In the genomic region with DNA sequence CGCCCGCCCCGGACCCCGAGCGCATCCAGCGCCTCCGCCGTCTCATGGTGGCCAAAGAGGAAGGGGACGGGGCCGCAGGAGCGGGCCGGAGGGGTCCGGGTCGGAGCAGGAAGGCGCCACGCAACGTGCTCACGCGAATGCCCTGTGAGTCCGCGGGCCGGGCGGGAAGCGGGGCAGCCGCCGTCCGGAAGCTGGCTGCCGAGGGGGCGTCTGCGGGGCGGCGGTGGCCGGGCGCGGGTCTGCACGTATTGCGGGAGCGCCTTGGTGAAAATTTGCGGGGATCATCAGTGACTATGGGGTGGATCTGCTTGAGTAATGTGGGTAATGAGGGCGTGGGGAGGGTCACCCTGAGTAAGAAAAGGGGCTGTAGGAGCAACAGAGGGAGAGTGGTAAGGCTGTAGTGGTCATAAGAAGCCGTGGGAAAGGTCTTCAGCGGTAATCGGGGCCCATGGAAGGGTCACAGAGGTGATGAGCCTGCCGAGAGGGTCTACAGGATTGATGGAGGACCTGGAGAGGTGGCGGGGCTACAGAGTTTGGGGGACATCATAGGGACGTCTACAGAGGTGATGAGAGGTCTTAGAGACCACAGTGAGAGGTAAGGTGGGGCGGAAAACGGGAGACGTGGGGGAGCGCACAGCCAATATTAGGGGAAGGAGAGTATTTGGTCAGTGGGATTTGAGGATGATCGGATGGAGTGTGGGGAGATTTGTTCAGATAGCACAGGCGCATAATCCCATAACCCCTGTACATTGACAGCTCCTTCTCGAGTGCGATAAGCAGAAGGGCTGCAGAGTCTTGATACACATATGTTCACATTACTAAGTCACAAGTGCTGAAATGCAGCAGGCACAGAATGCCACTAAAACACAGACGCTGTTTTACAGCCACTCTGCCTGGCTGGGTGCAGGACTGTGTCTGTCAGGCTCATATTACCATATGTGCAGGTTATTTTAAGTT, we compare ENCODE assay signal across 8 cellular contexts. TPM values are rescaled to one million over a fixed set of nuclear protein-coding genes. Genes with fewer than 3 reads are reported as not detected.
A peak's percentile ranks its signal among the peaks of the same experiment; 100 is the strongest.
DNase-seq lines count a peak whose midpoint lies in the region; ATAC-seq, FAIRE-seq and TF ChIP-seq lines count a peak whose summit lies in the region.

No MANE protein-coding gene starts in this region.

- H3K27me3 Mint-ChIP-seq in HFFc6 (ENCODE audit: insufficient read depth), result 0 out of 2 replicates have a peak, but pooled peaks cover 1% of the 10 kb centered on the region

- H4K20me1 ChIP-seq in OCI-LY3 (ENCODE audit: insufficient read depth, low read length) (no peaks in the 10 kb centered on the region), GM12878 (ENCODE audit: control insufficient read depth, insufficient read depth) (no peaks in the 10 kb centered on the region)

- H3K27ac ChIP-seq in OCI-LY3 (ENCODE audit: low read length) (no peak overlapping the region), GM12878 (ENCODE audit: control insufficient read depth, insufficient read depth) (peak overlapping the region; percentile 45; the same call in 1 of the 2 replicates)

- SMC1A ChIA-PET in GM12878 (lab: Charles Lee; ENCODE audit: uncharacterized antibody, unreplicated experiment), result interaction anchor here (1.0 to 6.2 kb wide), 12 partner anchors 9 to 416 kb away, joined by 3 to 40 read pairs (median 6); partner anchors contain the start of genes C5orf52 and THG1L

- no peak for TF ChIP-seq RAD21 in GM12878 (IDR thresholded peaks at IDR 0.05; ENCODE audit: insufficient read depth, low read depth, low read length)

- H3K9me3 Mint-ChIP-seq in HFFc6, result no peaks in the 10 kb centered on the region

- H3K4me2 ChIP-seq in OCI-LY3 (ENCODE audit: low read length) (peak overlapping the region; percentile 76), GM12878 (ENCODE audit: control insufficient read depth, insufficient read depth) (peak overlapping the region; percentile 95)

- H3K36me3 Mint-ChIP-seq in HFFc6 (ENCODE audit: low read depth), result no peaks in the 10 kb centered on the region; the same call in 1 of the 2 replicates

- H3K9me3 ChIP-seq in OCI-LY3 (ENCODE audit: insufficient read depth, low read length) (no peaks in the 10 kb centered on the region), GM12878 (replicated peaks; ENCODE audit: control insufficient read depth, insufficient read depth, low read length) (no peaks in the 10 kb centered on the region)

- DNase-seq in NCI-H146 (lab: John Stamatoyannopoulos, UW), result peak; percentile 17
- DNase-seq in NCI-H146 treated with DMSO at 0.1 percent for 48 hours (lab: John Stamatoyannopoulos, UW; ENCODE audit: unreplicated experiment), result no peak
- DNase-seq in HFFc6, result no peak
- no peak for DNase-seq in GM12878 (ENCODE audit: low read depth, low spot score)
- DNase-seq in iPS-NIHi7 (ENCODE audit: extremely low spot score), result peak; percentile 12
- peak; percentile 51 for DNase-seq in stimulated activated CD4-positive, alpha-beta T cell treated with anti-CD3 and anti-CD28 coated beads, Interleukin-15, amount 100 ng/mL, for 24 hours
- no peak for DNase-seq in GM10248 (ENCODE audit: extremely low spot score)

- 0 out of 2 replicates have a peak, but pooled peaks cover 4% of the 10 kb centered on the region for H3K79me2 ChIP-seq in OCI-LY3 (ENCODE audit: low read length)
- H3K79me2 ChIP-seq in GM12878 (ENCODE audit: control insufficient read depth, insufficient read depth, low read length), result no peaks in the 10 kb centered on the region; the same call in 1 of the 2 replicates

- intact Hi-C loops in GM12878 (cut with micrococcal nuclease; ENCODE audit: unreplicated experiment), result loop anchor here (5.0 to 10.0 kb wide), 4 partner anchors 402 to 600 kb away; partner anchors contain the start of gene MED7

- TSS peak; percentile 34 for BruUV-seq in GM12878 (replicated peaks; lab: Mats Ljungman, UMichigan)

- peak overlapping the region; percentile 92 for H3K4me3 Mint-ChIP-seq in HFFc6

- peaks cover 53% of the 10 kb centered on the region for H3K4me1 Mint-ChIP-seq in HFFc6 (ENCODE audit: low read depth)

- ATAC-seq in GM12878, result peak; percentile 17

- WGBS in GM12878 (ENCODE audit: insufficient coverage, insufficient replicate concordance, low lambda C conversion rate, missing lambda C conversion rate), result 9% methylated on average over 42 of the region's 55 CpGs

- in situ Hi-C loops in GM12878 (cut with MboI), result loop anchor here (5.0 kb wide), 1 partner anchor 72 kb away; the partner anchor contains the start of gene C5orf52

- H3K27me3 ChIP-seq in OCI-LY3 (ENCODE audit: low read depth, low read length) (no peaks in the 10 kb centered on the region), GM12878 (replicated peaks in 1 of 2; ENCODE audit: control insufficient read depth in 2 of 2, insufficient read depth in 2 of 2, low read length in 1 of 2) (no peaks in the 10 kb centered on the region)

- CTCF ChIA-PET in GM12878 (lab: Yijun Ruan, JAX) (interaction anchor here (0.7 to 8.0 kb wide), 28 partner anchors 8 to 1346 kb away, joined by 3 to 95 read pairs (median 6); partner anchors contain the start of genes C5orf52 and THG1L), GM10248 (lab: Yijun Ruan, JAX) (interaction anchor here (0.7 to 8.3 kb wide), 71 partner anchors 10 to 1388 kb away, joined by 3 to 128 read pairs (median 5); partner anchors contain the start of genes C5orf52, CLINT1, NIPAL4 and SOX30)

- POLR2A ChIA-PET in GM12878 (lab: Charles Lee), result interaction anchor here (1.4 to 3.0 kb wide), 2 partner anchors 13 to 178 kb away, joined by 3 to 17 read pairs; partner anchors contain the start of gene THG1L
- POLR2A ChIA-PET in GM10248 (lab: Yijun Ruan, JAX), result no interaction called here

- H3K36me3 ChIP-seq in OCI-LY3 (replicated peaks; ENCODE audit: low read depth, low read length), result peaks cover 5% of the 10 kb centered on the region
- H3K36me3 ChIP-seq in GM12878 (ENCODE audit: control insufficient read depth in 2 of 2, insufficient read depth in 2 of 2, low read length in 1 of 2), result peaks cover 1% of the 10 kb centered on the region in 2 experiments; a peak in 1 of 4 replicates

- RAD21 ChIA-PET in GM12878 (lab: Charles Lee; ENCODE audit: unreplicated experiment), result interaction anchor here (0.8 to 2.9 kb wide), 18 partner anchors 13 to 491 kb away, joined by 3 to 31 read pairs (median 5); partner anchors contain the start of genes NIPAL4 and THG1L

- FAIRE-seq in GM12878 (lab: Jason Lieb, UNC), result no peak

- H3K4me3 ChIP-seq in OCI-LY3 (ENCODE audit: low read length), result peak overlapping the region; percentile 89
- peak overlapping the region; percentile 85 for H3K4me3 ChIP-seq in GM12878

- H3K4me1 ChIP-seq in OCI-LY3 (ENCODE audit: low read length) (peaks cover 10% of the 10 kb centered on the region; the same call in 1 of the 2 replicates), GM12878 (ENCODE audit: control insufficient read depth, insufficient read depth, low read length) (peaks cover 12% of the 10 kb centered on the region; the same call in 1 of the 2 replicates)

- H3K9ac ChIP-seq in OCI-LY3 (ENCODE audit: low read length) (peak overlapping the region; percentile 72), GM12878 (ENCODE audit: control insufficient read depth, insufficient read depth, low read length) (peak overlapping the region; percentile 73)

- TF ChIP-seq CTCF in HFFc6 (IDR thresholded peaks at IDR 0.05) (no peak), OCI-LY3 (IDR thresholded peaks at IDR 0.05; ENCODE audit: low read depth, low read length) (no peak), GM12878 (IDR thresholded peaks at IDR 0.05 in 2 of 3, conservative IDR thresholded peaks at IDR 0.05 in 1 of 3; ENCODE audit: control insufficient read depth in 2 of 3, extremely low read depth in 1 of 3, insufficient read depth in 1 of 3, low read depth in 3 of 3, low read length in 3 of 3) (no peak), GM10248 (IDR thresholded peaks at IDR 0.05; ENCODE audit: control extremely low read depth, extremely low read depth, low read depth, missing control alignments) (no peak)

- TF ChIP-seq POLR2A in GM12878 (IDR thresholded peaks at IDR 0.05; ENCODE audit: low read depth, low read length), result no peak; the same call in 1 of the 2 replicates

- peak overlapping the region; percentile 78 for H3K27ac Mint-ChIP-seq in HFFc6

- TF ChIP-seq EP300 in GM12878 (IDR thresholded peaks at IDR 0.05; ENCODE audit: borderline replicate concordance in 1 of 2, control insufficient read depth in 1 of 2, low read depth in 2 of 2, low read length in 2 of 2), result no peak

- H2AFZ ChIP-seq in OCI-LY3 (ENCODE audit: low read depth, low read length), result peak overlapping the region; percentile 66; the same call in 1 of the 2 replicates
- H2AFZ ChIP-seq in GM12878 (ENCODE audit: control insufficient read depth, low read depth, low read length), result peak overlapping the region; percentile 75

RNA-seq across cellular contexts. Expression of gene LSM11, which starts 0.8 kb away (rescaled TPM):
- total RNA-seq in HFFc6 (2021; fragmentation: NEBNext Ultra II Directional; extraction: Animal tissue kit (Norgen Biotek cat#: 25700)), result 1 to 10 TPM; 2.0 to 2.9 (median 2.2) TPM
- total RNA-seq in GM12878 (2013; cell fraction: nucleolus; rRNA removed), result 5.6 and 5.8 TPM in 2 replicates
- total RNA-seq in GM12878 (2014; rRNA removed), result 5.5 and 6.9 TPM in 2 replicates
- total RNA-seq in GM12878 (2014; rRNA removed; fragmentation: Illumina TruSeq; extraction: Trizol), result 5.3 and 6.0 TPM in 2 replicates
- total RNA-seq in GM12878 (2021), result 6.0 TPM in 2 replicates
- 1.4 TPM for polyA plus RNA-seq in GM12878 (2011; ENCODE audit: low read depth)
- 8.5 and 11.2 TPM in 2 replicates for polyA plus RNA-seq in GM12878 (2011; rRNA removed)
- polyA plus RNA-seq in GM12878 (2011; cell fraction: cytosol; rRNA removed), result 3.9 and 4.2 TPM in 2 replicates
- polyA plus RNA-seq in GM12878 (2011; cell fraction: nucleus; rRNA removed), result 6.9 and 7.1 TPM in 2 replicates
- 1.9 and 2.0 TPM in 2 replicates for polyA plus RNA-seq in GM12878 (2012)
- polyA plus RNA-seq in GM12878 (2014; fragmentation: Illumina TruSeq; extraction: Trizol), result 4.9 and 6.0 TPM in 2 replicates
- polyA plus RNA-seq in GM12878 (2014; fragmentation: Nextera tagmentation; extraction: Ambion mirVana), result 1 to 10 TPM; 1.5 to 2.1 TPM
- 3.5 and 3.8 TPM in 2 replicates for polyA plus RNA-seq in GM12878 (2014; rRNA removed)
- polyA plus RNA-seq in GM12878 (2016; fragmentation: Nextera tagmentation; extraction: Ambion mirVana), result 1 to 10 TPM in 1 of 2 experiments, under 1 TPM in 1; 0.71 to 1.5 TPM
- 6.9 and 7.6 TPM in 2 replicates for polyA minus RNA-seq in GM12878 (2011; rRNA and poly(A)+ RNA removed)
- 2.8 and 2.9 TPM in 2 replicates for polyA minus RNA-seq in GM12878 (2011; cell fraction: cytosol; rRNA and poly(A)+ RNA removed)
- polyA minus RNA-seq in GM12878 (2011; cell fraction: nucleus; rRNA and poly(A)+ RNA removed), result 2.2 and 2.6 TPM in 2 replicates

RNA-seq across cellular contexts. Expression of gene THG1L, which starts 13.1 kb away (rescaled TPM):
- total RNA-seq in HFFc6 (2021; fragmentation: NEBNext Ultra II Directional; extraction: Animal tissue kit (Norgen Biotek cat#: 25700)), result 10 to 100 TPM; 13.2 to 16.1 (median 13.5) TPM
- 16.9 and 19.6 TPM in 2 replicates for total RNA-seq in GM12878 (2013; cell fraction: nucleolus; rRNA removed)
- total RNA-seq in GM12878 (2014; rRNA removed) (26.2 and 36.5 TPM in 2 replicates), GM12878 (2014; rRNA removed; fragmentation: Illumina TruSeq; extraction: Trizol) (38.6 and 40.7 TPM in 2 replicates), GM12878 (2021) (24.8 and 26.5 TPM in 2 replicates)
- 14.9 TPM for polyA plus RNA-seq in GM12878 (2011; ENCODE audit: low read depth)
- polyA plus RNA-seq in GM12878 (2011; rRNA removed) (54.8 and 55.7 TPM in 2 replicates), GM12878 (2014; fragmentation: Illumina TruSeq; extraction: Trizol) (32.8 and 33.5 TPM in 2 replicates), GM12878 (2014; fragmentation: Nextera tagmentation; extraction: Ambion mirVana) (10 to 100 TPM; 37.2 to 58.0 TPM), GM12878 (2014; rRNA removed) (34.0 and 35.4 TPM in 2 replicates), GM12878 (2016; fragmentation: Nextera tagmentation; extraction: Ambion mirVana) (10 to 100 TPM; 25.5 to 26.9 TPM)
- polyA plus RNA-seq in GM12878 (2011; cell fraction: cytosol; rRNA removed), result 36.0 and 46.6 TPM in 2 replicates
- polyA plus RNA-seq in GM12878 (2011; cell fraction: nucleus; rRNA removed), result 20.5 and 27.5 TPM in 2 replicates
- 24.6 and 29.2 TPM in 2 replicates for polyA plus RNA-seq in GM12878 (2012)
- polyA minus RNA-seq in GM12878 (2011; rRNA and poly(A)+ RNA removed), result 61.8 and 77.6 TPM in 2 replicates
- polyA minus RNA-seq in GM12878 (2011; cell fraction: cytosol; rRNA and poly(A)+ RNA removed), result 17.1 and 17.8 TPM in 2 replicates
- polyA minus RNA-seq in GM12878 (2011; cell fraction: nucleus; rRNA and poly(A)+ RNA removed), result 10.0 and 15.5 TPM in 2 replicates

Comparison
In these comparisons a context has a peak if more than half of its experiments do, and no peak if none do; other contexts are left out.
1. DNase-seq: peak in NCI-H146 (single experiment), iPS-NIHi7 (single experiment) and stimulated activated CD4-positive, alpha-beta T cell treated with anti-CD3 and anti-CD28 coated beads, Interleukin-15, amount 100 ng/mL, for 24 hours (single experiment); none in NCI-H146 treated with DMSO at 0.1 percent for 48 hours (single experiment), HFFc6 (single experiment), GM12878 (single experiment) and GM10248 (single experiment).